Comparison of ENCODE assay signal across 7 cellular contexts in the genomic region with DNA sequence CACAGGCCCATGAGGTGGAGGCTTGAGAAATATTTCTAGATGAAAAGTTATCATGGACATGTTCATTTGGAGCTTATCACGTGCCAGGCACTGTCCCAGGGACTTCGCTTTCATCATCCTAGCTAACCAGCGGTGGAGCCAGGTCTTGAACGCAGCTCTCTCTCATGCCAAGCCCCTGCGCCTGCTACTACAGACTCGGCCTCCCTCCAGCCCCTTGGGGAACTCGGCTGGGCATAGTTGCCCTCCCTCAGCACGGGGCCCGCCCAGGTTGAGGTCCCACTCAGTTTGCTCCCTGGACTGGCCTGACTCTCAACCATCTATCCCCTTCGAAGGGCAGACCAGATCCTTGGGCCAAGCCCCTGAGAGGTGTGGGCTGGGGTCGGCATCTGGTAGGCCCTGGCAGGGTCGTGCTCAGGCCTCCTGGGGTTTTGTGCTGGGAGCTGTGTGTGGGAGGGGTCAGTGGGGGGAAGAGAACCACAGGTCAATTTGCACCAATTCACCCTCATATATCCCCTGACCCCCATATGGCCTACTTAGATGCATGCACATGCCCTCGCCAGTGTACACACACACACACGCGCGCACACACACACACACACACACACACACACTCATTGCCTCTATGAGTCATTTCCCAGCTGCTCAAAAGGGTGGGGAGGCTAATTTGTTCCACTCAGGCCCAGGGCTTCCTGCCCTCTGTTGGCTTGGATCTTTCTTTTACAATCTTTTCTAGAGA. TPM values are rescaled to one million over a fixed set of nuclear protein-coding genes. Genes with fewer than 3 reads are reported as not detected.
DNase-seq lines count a peak whose midpoint lies in the region; ATAC-seq, FAIRE-seq and TF ChIP-seq lines count a peak whose summit lies in the region.
"Had no signal": no experiment of that assay in that cellular context is flagged by ENCODE, and none has a peak within 500 bp of the region (broad histone marks: within the 10 kb centered on the region; RNA-seq: fewer than 3 reads in every experiment).

No MANE protein-coding gene starts in this region.

- CTCF ChIA-PET in GM12878 (lab: Yijun Ruan, JAX): interaction anchor here (1.0 to 4.4 kb wide), 13 partner anchors 10 to 147 kb away, joined by 3 to 28 read pairs (median 4); a partner anchor contains a TSS

- RAD21 ChIA-PET in GM12878 (lab: Charles Lee; ENCODE audit: unreplicated experiment): no interaction called here

- TF ChIP-seq CTCF in GM12878 (IDR thresholded peaks at IDR 0.05 in 2 of 3, conservative IDR thresholded peaks at IDR 0.05 in 1 of 3; ENCODE audit: control insufficient read depth in 2 of 3, extremely low read depth in 1 of 3, insufficient read depth in 1 of 3, low read depth in 3 of 3, low read length in 3 of 3): no peak

- H3K9me3 ChIP-seq in GM12878 (replicated peaks; ENCODE audit: control insufficient read depth, insufficient read depth, low read length): peaks cover 5% of the 10 kb centered on the region; the same call in 2 of the 3 replicates

- intact Hi-C loops in GM12878 (cut with micrococcal nuclease; ENCODE audit: unreplicated experiment): no loop called here

- POLR2A ChIA-PET in GM12878 (lab: Charles Lee): no interaction called here

- in situ Hi-C loops in GM12878 (cut with MboI): no loop called here

- BruUV-seq in GM12878 (replicated peaks; lab: Mats Ljungman, UMichigan): no TSS peak

- peak overlapping the region; percentile 37 to 91 for H3K27ac Mint-ChIP-seq in natural killer cell treated with Interleukin-12 subunit alpha and Interleukin-12 subunit beta and Interleukin-15 and Interleukin-18, amount 100 ng/mL, for 72 hours

- H2AFZ ChIP-seq in GM12878 (ENCODE audit: control insufficient read depth, low read depth, low read length): no peak overlapping the region

- H3K79me2 ChIP-seq in GM12878 (ENCODE audit: control insufficient read depth, insufficient read depth, low read length): no peaks in the 10 kb centered on the region

- FAIRE-seq in GM12878 (lab: Jason Lieb, UNC): no peak

- H3K36me3 Mint-ChIP-seq in natural killer cell treated with Interleukin-12 subunit alpha and Interleukin-12 subunit beta and Interleukin-15 and Interleukin-18, amount 100 ng/mL, for 72 hours: no peaks in the 10 kb centered on the region

- no peak for TF ChIP-seq RAD21 in GM12878 (IDR thresholded peaks at IDR 0.05; ENCODE audit: insufficient read depth, low read depth, low read length)

- no peak for TF ChIP-seq EP300 in GM12878 (IDR thresholded peaks at IDR 0.05; ENCODE audit: borderline replicate concordance in 1 of 2, control insufficient read depth in 1 of 2, low read depth in 2 of 2, low read length in 2 of 2)

- H3K36me3 ChIP-seq in GM12878 (ENCODE audit: control insufficient read depth in 2 of 2, insufficient read depth in 2 of 2, low read length in 1 of 2): no peaks in the 10 kb centered on the region

- H3K4me1 Mint-ChIP-seq in natural killer cell treated with Interleukin-12 subunit alpha and Interleukin-12 subunit beta and Interleukin-15 and Interleukin-18, amount 100 ng/mL, for 72 hours (ENCODE audit: low read depth in 2 of 2): peaks cover 18 to 24% of the 10 kb centered on the region in 2 donors

- TF ChIP-seq POLR2A in GM12878 (IDR thresholded peaks at IDR 0.05; ENCODE audit: low read depth, low read length): no peak

- WGBS in GM12878 (ENCODE audit: insufficient coverage, insufficient replicate concordance, low lambda C conversion rate, missing lambda C conversion rate): 68% methylated on average over 16 of the region's 16 CpGs

- H3K9ac ChIP-seq in GM12878 (ENCODE audit: control insufficient read depth, insufficient read depth, low read length): no peak overlapping the region

- H3K4me3 ChIP-seq in GM12878: no peak overlapping the region

- H3K4me1 ChIP-seq in GM12878 (ENCODE audit: control insufficient read depth, insufficient read depth, low read length): no peaks in the 10 kb centered on the region

- SMC1A ChIA-PET in GM12878 (lab: Charles Lee; ENCODE audit: uncharacterized antibody, unreplicated experiment): interaction anchor here (1.3 to 2.0 kb wide), 2 partner anchors 20 to 31 kb away, joined by 3 to 4 read pairs; no protein-coding TSS in a partner anchor

- H3K4me3 Mint-ChIP-seq in natural killer cell treated with Interleukin-12 subunit alpha and Interleukin-12 subunit beta and Interleukin-15 and Interleukin-18, amount 100 ng/mL, for 72 hours: no peak overlapping the region

- peak; percentile 54 for ATAC-seq in GM12878
- ATAC-seq in natural killer cell treated with Interleukin-12 subunit alpha and Interleukin-12 subunit beta and Interleukin-15 and Interleukin-18, amount 100 ng/mL, for 72 hours: peak; percentile 84 to 86

- H4K20me1 ChIP-seq in GM12878 (ENCODE audit: control insufficient read depth, insufficient read depth): no peaks in the 10 kb centered on the region

- no peaks in the 10 kb centered on the region for H3K27me3 Mint-ChIP-seq in natural killer cell treated with Interleukin-12 subunit alpha and Interleukin-12 subunit beta and Interleukin-15 and Interleukin-18, amount 100 ng/mL, for 72 hours

- no peak overlapping the region for H3K27ac ChIP-seq in GM12878 (ENCODE audit: control insufficient read depth, insufficient read depth)

- H3K4me2 ChIP-seq in GM12878 (ENCODE audit: control insufficient read depth, insufficient read depth): no peak overlapping the region

- peak; percentile 38 to 42 for DNase-seq in activated CD4-positive, alpha-beta T cell treated with anti-CD3 and anti-CD28 coated beads for 24 hours (ENCODE audit: low read depth in 2 of 2)
- DNase-seq in activated CD4-positive, alpha-beta T cell treated with anti-CD3 and anti-CD28 coated beads for 1 hour: no peak
- no peak for DNase-seq in GM12878 (ENCODE audit: low read depth, low spot score)
- peak; percentile 71 for DNase-seq in natural killer cell treated with Interleukin-12 subunit alpha and Interleukin-12 subunit beta and Interleukin-15 and Interleukin-18, amount 100 ng/mL, for 72 hours (ENCODE audit: low spot score)
- DNase-seq in NCI-H1930 (lab: John Stamatoyannopoulos, UW): no peak
- DNase-seq in NCI-H2081 treated with DMSO at 0.1 percent for 48 hours (lab: John Stamatoyannopoulos, UW): no peak

- no peaks in the 10 kb centered on the region for H3K9me3 Mint-ChIP-seq in natural killer cell treated with Interleukin-12 subunit alpha and Interleukin-12 subunit beta and Interleukin-15 and Interleukin-18, amount 100 ng/mL, for 72 hours

- no peaks in the 10 kb centered on the region for H3K27me3 ChIP-seq in GM12878 (replicated peaks in 1 of 2; ENCODE audit: control insufficient read depth in 2 of 2, insufficient read depth in 2 of 2, low read length in 1 of 2)

RNA-seq across cellular contexts. Expression of a gene that starts 12.1 kb away (rescaled TPM):
- total RNA-seq in GM12878 (2013; cell fraction: nucleolus; rRNA removed): 0.17 and 0.25 TPM in 2 replicates
- total RNA-seq in GM12878 (2014; rRNA removed) (0.05 and 0.06 TPM in 2 replicates), GM12878 (2014; rRNA removed; fragmentation: Illumina TruSeq; extraction: Trizol) (under 0.01 and 0.14 TPM in 2 replicates), GM12878 (2021) (0.03 and 0.08 TPM in 2 replicates)
- 0.05 TPM for polyA plus RNA-seq in GM12878 (2011; ENCODE audit: low read depth)
- polyA plus RNA-seq in GM12878 (2011; rRNA removed) (0.12 and 0.15 TPM in 2 replicates), GM12878 (2014; fragmentation: Illumina TruSeq; extraction: Trizol) (0.06 and 0.11 TPM in 2 replicates), GM12878 (2014; fragmentation: Nextera tagmentation; extraction: Ambion mirVana) (not detected), GM12878 (2014; rRNA removed) (0.05 and 0.08 TPM in 2 replicates), GM12878 (2016; fragmentation: Nextera tagmentation; extraction: Ambion mirVana) (not detected)
- 0.20 and 0.22 TPM in 2 replicates for polyA plus RNA-seq in GM12878 (2011; cell fraction: cytosol; rRNA removed)
- polyA plus RNA-seq in GM12878 (2011; cell fraction: nucleus; rRNA removed): 0.56 and 0.69 TPM in 2 replicates
- 0.12 and 0.13 TPM in 2 replicates for polyA plus RNA-seq in GM12878 (2012)
- polyA minus RNA-seq in GM12878 (2011; rRNA and poly(A)+ RNA removed): 0.66 and 0.77 TPM in 2 replicates
- 0.53 TPM in 1 of 2 replicates, not detected in the other for polyA minus RNA-seq in GM12878 (2011; cell fraction: cytosol; rRNA and poly(A)+ RNA removed)
- polyA minus RNA-seq in GM12878 (2011; cell fraction: nucleus; rRNA and poly(A)+ RNA removed): 0.38 and 0.60 TPM in 2 replicates
- total RNA-seq in natural killer cell treated with Interleukin-12 subunit alpha and Interleukin-12 subunit beta and Interleukin-15 and Interleukin-18, amount 100 ng/mL, for 72 hours: under 1 TPM in 1 of 2 donors, not detected in 1; 0.08 TPM
- total RNA-seq: epithelial cell of proximal tubule had no signal

RNA-seq across cellular contexts. Expression of a gene that starts 13.3 kb away (rescaled TPM):
- total RNA-seq in GM12878 (2013; cell fraction: nucleolus; rRNA removed): not detected in 2 replicates
- total RNA-seq in GM12878 (2014; rRNA removed): 0.22 TPM in 1 of 2 replicates, not detected in the other
- not detected in 2 replicates for total RNA-seq in GM12878 (2014; rRNA removed; fragmentation: Illumina TruSeq; extraction: Trizol)
- total RNA-seq in GM12878 (2021): 0.26 TPM in 1 of 2 replicates, not detected in the other
- polyA plus RNA-seq in GM12878 (2011; ENCODE audit: low read depth): 0.54 TPM
- polyA plus RNA-seq in GM12878 (2011; rRNA removed): 0.04 and 0.18 TPM in 2 replicates
- 0.12 and 0.37 TPM in 2 replicates for polyA plus RNA-seq in GM12878 (2011; cell fraction: cytosol; rRNA removed)
- 1.1 and 1.5 TPM in 2 replicates for polyA plus RNA-seq in GM12878 (2011; cell fraction: nucleus; rRNA removed)
- polyA plus RNA-seq in GM12878 (2012): 0.86 and 1.4 TPM in 2 replicates
- polyA plus RNA-seq in GM12878 (2014; fragmentation: Illumina TruSeq; extraction: Trizol): 0.01 TPM in 1 of 2 replicates, not detected in the other
- under 1 TPM; 0.06 to 0.15 TPM for polyA plus RNA-seq in GM12878 (2014; fragmentation: Nextera tagmentation; extraction: Ambion mirVana)
- 0.08 TPM in 1 of 2 replicates, not detected in the other for polyA plus RNA-seq in GM12878 (2014; rRNA removed)
- 1 to 10 TPM; 1.7 to 2.4 TPM for polyA plus RNA-seq in GM12878 (2016; fragmentation: Nextera tagmentation; extraction: Ambion mirVana)
- polyA minus RNA-seq in GM12878 (2011; rRNA and poly(A)+ RNA removed): 0.15 TPM in 1 of 2 replicates, not detected in the other
- not detected in 2 replicates for polyA minus RNA-seq in GM12878 (2011; cell fraction: cytosol; rRNA and poly(A)+ RNA removed)
- 0.10 and 0.12 TPM in 2 replicates for polyA minus RNA-seq in GM12878 (2011; cell fraction: nucleus; rRNA and poly(A)+ RNA removed)
- total RNA-seq in natural killer cell treated with Interleukin-12 subunit alpha and Interleukin-12 subunit beta and Interleukin-15 and Interleukin-18, amount 100 ng/mL, for 72 hours: 1 to 10 TPM in 1 of 2 donors, under 1 TPM in 1; 0.50 to 1.0 TPM

RNA-seq across cellular contexts. Expression of a gene that starts 35.6 kb away (rescaled TPM):
- 74.8 and 80.2 TPM in 2 replicates for total RNA-seq in GM12878 (2013; cell fraction: nucleolus; rRNA removed)
- total RNA-seq in GM12878 (2014; rRNA removed): 60.7 and 62.8 TPM in 2 replicates
- total RNA-seq in GM12878 (2014; rRNA removed; fragmentation: Illumina TruSeq; extraction: Trizol): 39.2 and 40.8 TPM in 2 replicates
- 37.4 and 42.7 TPM in 2 replicates for total RNA-seq in GM12878 (2021)
- polyA plus RNA-seq in GM12878 (2011; ENCODE audit: low read depth): 31.8 TPM
- 53.7 and 108 TPM in 2 replicates for polyA plus RNA-seq in GM12878 (2011; rRNA removed)
- 170 and 179 TPM in 2 replicates for polyA plus RNA-seq in GM12878 (2011; cell fraction: cytosol; rRNA removed)
- polyA plus RNA-seq in GM12878 (2011; cell fraction: nucleus; rRNA removed): 67.6 and 85.3 TPM in 2 replicates
- polyA plus RNA-seq in GM12878 (2012): 38.9 and 53.9 TPM in 2 replicates
- polyA plus RNA-seq in GM12878 (2014; fragmentation: Illumina TruSeq; extraction: Trizol): 34.5 and 55.5 TPM in 2 replicates
- polyA plus RNA-seq in GM12878 (2014; fragmentation: Nextera tagmentation; extraction: Ambion mirVana): 10 to 100 TPM; 23.6 to 27.7 TPM
- polyA plus RNA-seq in GM12878 (2014; rRNA removed): 61.4 and 66.7 TPM in 2 replicates
- 10 to 100 TPM; 69.8 to 70.2 TPM for polyA plus RNA-seq in GM12878 (2016; fragmentation: Nextera tagmentation; extraction: Ambion mirVana)
- polyA minus RNA-seq in GM12878 (2011; rRNA and poly(A)+ RNA removed): 109 and 137 TPM in 2 replicates
- polyA minus RNA-seq in GM12878 (2011; cell fraction: cytosol; rRNA and poly(A)+ RNA removed): 37.4 and 38.6 TPM in 2 replicates
- 14.5 and 23.2 TPM in 2 replicates for polyA minus RNA-seq in GM12878 (2011; cell fraction: nucleus; rRNA and poly(A)+ RNA removed)
- total RNA-seq in natural killer cell treated with Interleukin-12 subunit alpha and Interleukin-12 subunit beta and Interleukin-15 and Interleukin-18, amount 100 ng/mL, for 72 hours: 10 to 100 TPM; 14.1 to 20.7 TPM

RNA-seq across cellular contexts. Expression of a gene that starts 52.7 kb away (rescaled TPM):
- 85.7 and 88.0 TPM in 2 replicates for total RNA-seq in GM12878 (2013; cell fraction: nucleolus; rRNA removed)
- total RNA-seq in GM12878 (2014; rRNA removed) (95.9 and 99.0 TPM in 2 replicates), GM12878 (2014; rRNA removed; fragmentation: Illumina TruSeq; extraction: Trizol) (59.0 and 63.4 TPM in 2 replicates), GM12878 (2021) (102 and 113 TPM in 2 replicates)
- 31.4 TPM for polyA plus RNA-seq in GM12878 (2011; ENCODE audit: low read depth)
- polyA plus RNA-seq in GM12878 (2011; rRNA removed) (82.8 and 148 TPM in 2 replicates), GM12878 (2014; fragmentation: Illumina TruSeq; extraction: Trizol) (52.1 and 60.2 TPM in 2 replicates), GM12878 (2014; fragmentation: Nextera tagmentation; extraction: Ambion mirVana) (10 to 100 TPM; 17.5 to 48.8 TPM), GM12878 (2014; rRNA removed) (91.4 and 98.4 TPM in 2 replicates), GM12878 (2016; fragmentation: Nextera tagmentation; extraction: Ambion mirVana) (10 to 100 TPM; 77.5 to 80.6 TPM)
- 165 and 226 TPM in 2 replicates for polyA plus RNA-seq in GM12878 (2011; cell fraction: cytosol; rRNA removed)
- 146 and 158 TPM in 2 replicates for polyA plus RNA-seq in GM12878 (2011; cell fraction: nucleus; rRNA removed)
- 69.4 and 81.8 TPM in 2 replicates for polyA plus RNA-seq in GM12878 (2012)
- polyA minus RNA-seq in GM12878 (2011; rRNA and poly(A)+ RNA removed): 126 and 145 TPM in 2 replicates
- polyA minus RNA-seq in GM12878 (2011; cell fraction: cytosol; rRNA and poly(A)+ RNA removed): 27.8 and 33.7 TPM in 2 replicates
- polyA minus RNA-seq in GM12878 (2011; cell fraction: nucleus; rRNA and poly(A)+ RNA removed): 86.2 and 114 TPM in 2 replicates
- 10 to 100 TPM; 33.8 to 58.6 TPM for total RNA-seq in natural killer cell treated with Interleukin-12 subunit alpha and Interleukin-12 subunit beta and Interleukin-15 and Interleukin-18, amount 100 ng/mL, for 72 hours
- total RNA-seq: epithelial cell of proximal tubule had no signal

Comparison
In these comparisons a context has a peak if more than half of its experiments do, and no peak if none do; other contexts are left out.
1. DNase-seq: peak in activated CD4-positive, alpha-beta T cell treated with anti-CD3 and anti-CD28 coated beads for 24 hours (2 of 2) and natural killer cell treated with Interleukin-12 subunit alpha and Interleukin-12 subunit beta and Interleukin-15 and Interleukin-18, amount 100 ng/mL, for 72 hours (single experiment); none in activated CD4-positive, alpha-beta T cell treated with anti-CD3 and anti-CD28 coated beads for 1 hour (single experiment), GM12878 (single experiment), NCI-H1930 (0 of 2) and NCI-H2081 treated with DMSO at 0.1 percent for 48 hours (single experiment).